In the genomic region with DNA sequence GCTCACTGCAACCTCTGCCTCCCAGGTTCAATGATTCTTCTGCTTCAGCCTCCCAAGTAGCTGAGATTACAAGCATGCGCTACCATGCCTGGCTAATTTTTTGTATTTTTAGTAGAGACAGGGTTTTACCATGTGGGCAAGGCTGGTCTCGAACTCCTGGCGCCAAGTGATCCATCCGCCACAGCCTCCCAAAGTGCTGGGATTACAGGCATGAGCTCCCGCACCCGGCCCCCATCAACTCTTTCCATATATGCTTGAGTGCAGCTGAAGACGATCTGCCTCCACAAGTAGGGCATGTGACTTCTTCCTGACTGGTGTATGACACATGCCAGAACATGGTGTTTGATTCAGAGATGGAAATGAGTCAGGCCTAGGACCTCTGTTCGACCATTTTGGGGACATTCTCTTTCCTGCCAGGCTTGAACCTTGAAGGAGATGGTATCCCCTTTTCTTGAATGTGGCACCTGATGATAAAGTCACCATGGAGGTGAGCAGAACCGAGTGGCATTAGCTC, we compare ENCODE assay signal across 22 cellular contexts.
"Had no signal": no experiment of that assay in that cellular context is flagged by ENCODE, and none has a peak within 500 bp of the region (broad histone marks: within the 10 kb centered on the region; RNA-seq: fewer than 3 reads in every experiment).

No MANE protein-coding gene starts in this region.

- H2AFZ ChIP-seq: hepatocyte had no signal

- H3K27ac ChIP-seq: brain microvascular endothelial cell, coronary artery, esophagus muscularis mucosa, hepatocyte, lower lobe of right lung, neutrophil, pancreas, sigmoid colon, spleen, tibial artery, uterus had no signal

- DNase-seq: activated B cell treated with CpG ODN at 0.5 μM for 24 hours; activated CD4-positive, alpha-beta T cell treated with anti-CD3 and anti-CD28 coated beads for 48 hours; activated CD8-positive, alpha-beta memory T cell treated with anti-CD3 and anti-CD28 coated beads, Interleukin-2, amount 50 U/mL, for 48 hours; activated effector memory CD4-positive, alpha-beta T cell treated with anti-CD3 and anti-CD28 coated beads, Interleukin-2, amount 50 U/mL, for 16 hours; activated naive CD4-positive, alpha-beta T cell treated with anti-CD3 and anti-CD28 coated beads, Interleukin-2, amount 50 U/mL, for 16 hours; activated T-cell treated with anti-CD3 and anti-CD28 coated beads, Interleukin-2, amount 50 U/mL, for 48 hours; brain microvascular endothelial cell; left colon; lower lobe of right lung; pancreas; sigmoid colon; spleen; stimulated activated naive CD4-positive, alpha-beta T cell treated with Interleukin-2 at 50 U/mL for 16 hours; uterus had no signal

- H3K4me2 ChIP-seq: hepatocyte had no signal

- ATAC-seq: left colon; lower lobe of right lung; natural killer cell treated with Interleukin-12 subunit alpha and Interleukin-12 subunit beta and Interleukin-15 and Interleukin-18, amount 100 ng/mL, for 72 hours; pancreas had no signal

- H3K79me2 ChIP-seq: hepatocyte had no signal

- H3K4me3 ChIP-seq: coronary artery, esophagus muscularis mucosa, hepatocyte, lower lobe of right lung, pancreas, sigmoid colon, spleen, tibial artery, uterus had no signal

- FAIRE-seq: endometrium, islet of Langerhans, pancreas had no signal

- H3K4me1 ChIP-seq: esophagus muscularis mucosa, lower lobe of right lung, pancreas, sigmoid colon, spleen, uterus had no signal

- H3K36me3 ChIP-seq: brain microvascular endothelial cell, esophagus muscularis mucosa, lower lobe of right lung, neutrophil, pancreas, sigmoid colon, spleen, tibial artery, uterus had no signal

- H3K27me3 ChIP-seq: brain microvascular endothelial cell, esophagus muscularis mucosa, hepatocyte, neutrophil, pancreas, sigmoid colon, spleen, tibial artery, uterus had no signal

- H3K9me3 ChIP-seq: esophagus muscularis mucosa, lower lobe of right lung, neutrophil, pancreas, sigmoid colon, spleen, tibial artery, uterus had no signal
